10 cellular contexts compared by ENCODE assay signal in genomic region chrX:136192839-136193414, GRCh38. TPM values are rescaled to one million over a fixed set of nuclear protein-coding genes. Genes with fewer than 3 reads are reported as not detected.
DNase-seq lines count a peak whose midpoint lies in the region; ATAC-seq, FAIRE-seq and TF ChIP-seq lines count a peak whose summit lies in the region.
"Had no signal": no experiment of that assay in that cellular context is flagged by ENCODE, and none has a peak within 500 bp of the region (broad histone marks: within the 10 kb centered on the region; RNA-seq: fewer than 3 reads in every experiment).

No MANE protein-coding gene starts in this region.

- no peaks in the 10 kb centered on the region for H3K27me3 ChIP-seq in RWPE2 (ENCODE audit: insufficient read depth, poor library complexity, severe bottlenecking)

- H3K4me3 ChIP-seq in RWPE2 (ENCODE audit: severe bottlenecking), result no peak overlapping the region

- no peaks in the 10 kb centered on the region for H3K4me1 ChIP-seq in RWPE2 (ENCODE audit: insufficient read depth, poor library complexity, severe bottlenecking)

- no peak overlapping the region for H3K27ac ChIP-seq in RWPE2 (ENCODE audit: poor library complexity, severe bottlenecking)

- no peak for TF ChIP-seq POLR2A in GM12891 (IDR thresholded peaks at IDR 0.05; ENCODE audit: low read depth, low read length)

- no peaks in the 10 kb centered on the region for H3K9me3 ChIP-seq in RWPE2 (ENCODE audit: severe bottlenecking)

- DNase-seq in GM12891 (ENCODE audit: insufficient read length, low spot score), result no peak
- DNase-seq in RWPE2 (ENCODE audit: low spot score), result no peak
- DNase-seq in fibroblast of gingiva (ENCODE audit: low read depth), result peak; percentile 47
- peak; percentile 85 for DNase-seq in renal cortical epithelial cell (ENCODE audit: low read depth)
- DNase-seq in SW 1271 (lab: John Stamatoyannopoulos, UW), result no peak
- no peak for DNase-seq in stimulated activated CD4-positive, alpha-beta T cell treated with anti-CD3 and anti-CD28 coated beads, Interleukin-4, amount 100 ng/mL, for 1 hour
- no peak for DNase-seq in COR-L47 (lab: John Stamatoyannopoulos, UW)
- DNase-seq: activated CD4-positive, CD25-positive, alpha-beta regulatory T cell treated with anti-CD3 and anti-CD28 coated beads, Interleukin-2, amount 50 U/mL, for 72 hours; NCI-H774 had no signal

- FAIRE-seq in GM12891 (lab: Jason Lieb, UNC), result no peak

- no peak for TF ChIP-seq CTCF in RWPE2 (IDR thresholded peaks at IDR 0.05; ENCODE audit: poor library complexity, severe bottlenecking)

- ATAC-seq in RWPE2 (ENCODE audit: low read depth) (peak; percentile 41; the same call in 1 of the 3 replicates), GM21447 (IDR thresholded peaks at IDR 0.05; ENCODE audit: unreplicated experiment) (no peak)

- H3K36me3 ChIP-seq in RWPE2 (ENCODE audit: low read depth), result no peaks in the 10 kb centered on the region

TF ChIP-seq in GM12891, 5 proteins besides CTCF, POLR2A, EP300 and RAD21:
- TF ChIP-seq PAX5 (IDR thresholded peaks at IDR 0.05; ENCODE audit: insufficient read depth, low read length, severe bottlenecking), result no peak
- peak; percentile 38; the same call in 1 of the 2 replicates for TF ChIP-seq SPI1 (IDR thresholded peaks at IDR 0.05; ENCODE audit: low read depth, low read length)
- no peak for TF ChIP-seq POLR2AphosphoS5 (IDR thresholded peaks at IDR 0.05; ENCODE audit: low read depth, low read length)
- no peak for TF ChIP-seq POU2F2 (IDR thresholded peaks at IDR 0.05; ENCODE audit: low read depth, low read length)
TF ChIP-seq in GM12891: peak in this region for 1.

RNA-seq across cellular contexts. Expression of gene FHL1, which starts 45.6 kb away (rescaled TPM):
- polyA plus RNA-seq in GM12891 (2012; ENCODE audit: low read depth, missing spikeins), result 2.1 TPM
- 19.3 and 86.2 TPM in 2 replicates for total RNA-seq in renal cortical epithelial cell

RNA-seq across cellular contexts. Expression of gene MAP7D3, which starts 58.3 kb away (rescaled TPM):
- 8.0 TPM for polyA plus RNA-seq in GM12891 (2012; ENCODE audit: low read depth, missing spikeins)
- total RNA-seq in renal cortical epithelial cell, result 15.6 and 28.1 TPM in 2 replicates

Comparison
In these comparisons a context has a peak if more than half of its experiments do, and no peak if none do; other contexts are left out.
1. DNase-seq: peak in fibroblast of gingiva (single experiment) and renal cortical epithelial cell (single experiment); none in GM12891 (single experiment), RWPE2 (single experiment), SW 1271 (0 of 2), stimulated activated CD4-positive, alpha-beta T cell treated with anti-CD3 and anti-CD28 coated beads, Interleukin-4, amount 100 ng/mL, for 1 hour (single experiment) and COR-L47 (single experiment).